Comparison of ENCODE assay signal across 27 cellular contexts in the genomic region with DNA sequence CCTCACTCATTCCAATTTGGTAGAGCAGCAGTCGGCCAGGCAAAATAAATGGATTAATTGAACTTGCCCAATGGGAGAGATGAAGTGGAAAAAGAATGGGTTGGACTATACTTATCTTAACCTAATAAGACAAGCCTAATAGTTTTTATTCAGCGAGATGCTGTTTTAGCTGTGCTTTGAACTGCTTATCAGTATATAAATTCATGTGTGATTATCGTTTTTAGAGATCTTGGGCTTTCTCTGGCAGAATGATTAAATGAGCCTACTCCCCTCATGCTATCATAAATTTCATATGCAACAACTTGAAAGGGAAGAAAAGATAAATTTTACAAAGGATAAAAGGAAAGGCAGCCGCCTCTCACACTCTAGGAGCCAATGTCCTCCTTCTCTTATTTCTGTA. TPM values are rescaled to one million over a fixed set of nuclear protein-coding genes. Genes with fewer than 3 reads are reported as not detected.
"Had no signal": no experiment of that assay in that cellular context is flagged by ENCODE, and none has a peak within 500 bp of the region (broad histone marks: within the 10 kb centered on the region; RNA-seq: fewer than 3 reads in every experiment).

No MANE protein-coding gene starts in this region.

- H3K4me1 Mint-ChIP-seq: naive thymus-derived CD8-positive, alpha-beta T cell; stimulated activated effector memory CD8-positive, alpha-beta T cell treated with anti-CD3 and anti-CD28 coated beads, Interleukin-12 subunit alpha, Interleukin-12 subunit beta, amount 100 ng/mL, for 72 hours; stimulated activated naive B cell treated with anti-CD40 and anti-IgM and Interleukin-4, amounts not matched to agents 10 μg/mL and 1 μg/mL and 100 μg/mL, for 72 hours had no signal

- H3K36me3 ChIP-seq: neural progenitor cell, ovary, right lobe of liver, sigmoid colon, stomach, thoracic aorta, thyroid gland, tibial nerve, upper lobe of left lung had no signal

- H3K4me3 Mint-ChIP-seq: naive thymus-derived CD8-positive, alpha-beta T cell; nephron; neural progenitor cell; stimulated activated effector memory CD8-positive, alpha-beta T cell treated with anti-CD3 and anti-CD28 coated beads, Interleukin-12 subunit alpha, Interleukin-12 subunit beta, amount 100 ng/mL, for 72 hours; stimulated activated naive B cell treated with anti-CD40 and anti-IgM and Interleukin-4, amounts not matched to agents 10 μg/mL and 1 μg/mL and 100 μg/mL, for 72 hours; stimulated activated naive CD8-positive, alpha-beta T cell treated with anti-CD3 and anti-CD28 coated beads, Interleukin-15, Interleukin-2, amounts not matched to agents 100 ng/mL and 50 ng/mL, for 24 hours had no signal

- H3K36me3 Mint-ChIP-seq: naive thymus-derived CD8-positive, alpha-beta T cell; neural progenitor cell; stimulated activated effector memory CD8-positive, alpha-beta T cell treated with anti-CD3 and anti-CD28 coated beads, Interleukin-12 subunit alpha, Interleukin-12 subunit beta, amount 100 ng/mL, for 72 hours; stimulated activated naive B cell treated with anti-CD40 and anti-IgM and Interleukin-4, amounts not matched to agents 10 μg/mL and 1 μg/mL and 100 μg/mL, for 72 hours had no signal

- H3K27ac Mint-ChIP-seq: naive thymus-derived CD8-positive, alpha-beta T cell; nephron; neural progenitor cell; progenitor cell of endocrine pancreas; stimulated activated effector memory CD8-positive, alpha-beta T cell treated with anti-CD3 and anti-CD28 coated beads, Interleukin-12 subunit alpha, Interleukin-12 subunit beta, amount 100 ng/mL, for 72 hours; stimulated activated naive B cell treated with anti-CD40 and anti-IgM and Interleukin-4, amounts not matched to agents 10 μg/mL and 1 μg/mL and 100 μg/mL, for 72 hours; stimulated activated naive CD8-positive, alpha-beta T cell treated with anti-CD3 and anti-CD28 coated beads, Interleukin-15, Interleukin-2, amounts not matched to agents 100 ng/mL and 50 ng/mL, for 24 hours had no signal

- ATAC-seq: naive thymus-derived CD8-positive, alpha-beta T cell; psoas muscle; right cardiac atrium; right lobe of liver; stimulated activated effector memory CD8-positive, alpha-beta T cell treated with anti-CD3 and anti-CD28 coated beads, Interleukin-12 subunit alpha, Interleukin-12 subunit beta, amount 100 ng/mL, for 72 hours; stimulated activated naive B cell treated with anti-CD40 and anti-IgM and Interleukin-4, amounts not matched to agents 10 μg/mL and 1 μg/mL and 100 μg/mL, for 72 hours had no signal

- H2AFZ ChIP-seq: neural progenitor cell, parathyroid adenoma had no signal

- H3K4me1 ChIP-seq: neural progenitor cell, parathyroid adenoma, psoas muscle, right lobe of liver, sigmoid colon, stomach, thyroid gland, tibial nerve, upper lobe of left lung had no signal

- H3K79me2 ChIP-seq: parathyroid adenoma had no signal

- H3K9ac ChIP-seq: neural progenitor cell, parathyroid adenoma had no signal

- DNase-seq: naive thymus-derived CD8-positive, alpha-beta T cell; occipital lobe; ovary; posterior cingulate gyrus; psoas muscle; right cardiac atrium; right lobe of liver; sigmoid colon; small intestine; stimulated activated CD4-positive, alpha-beta T cell treated with anti-CD3 and anti-CD28 coated beads, Interleukin-15, amount 100 ng/mL, for 24 hours; stimulated activated CD4-positive, alpha-beta T cell treated with anti-CD3 and anti-CD28 coated beads, Interleukin-2, amount 100 ng/mL, for 24 hours; stimulated activated CD4-positive, alpha-beta T cell treated with anti-CD3 and anti-CD28 coated beads, Interleukin-2, amount 100 ng/mL, for 48 hours; stimulated activated CD4-positive, alpha-beta T cell treated with anti-CD3 and anti-CD28 coated beads, Interleukin-4, amount 100 ng/mL, for 24 hours; stimulated activated naive B cell treated with anti-CD40 and anti-IgM and Interleukin-4, amounts not matched to agents 10 μg/mL and 1 μg/mL and 100 μg/mL, for 72 hours; stimulated activated naive CD4-positive, alpha-beta T cell treated with Interleukin-2 at 50 U/mL for 16 hours; stomach; thyroid gland; trophoblast cell; upper lobe of left lung had no signal

- H3K4me3 ChIP-seq: neural progenitor cell, ovary, psoas muscle, right lobe of liver, sigmoid colon, stomach, thoracic aorta, thyroid gland, tibial nerve, upper lobe of left lung had no signal

- H3K9me3 Mint-ChIP-seq: naive thymus-derived CD8-positive, alpha-beta T cell; nephron; neural progenitor cell; stimulated activated effector memory CD8-positive, alpha-beta T cell treated with anti-CD3 and anti-CD28 coated beads, Interleukin-12 subunit alpha, Interleukin-12 subunit beta, amount 100 ng/mL, for 72 hours; stimulated activated naive B cell treated with anti-CD40 and anti-IgM and Interleukin-4, amounts not matched to agents 10 μg/mL and 1 μg/mL and 100 μg/mL, for 72 hours; stimulated activated naive CD8-positive, alpha-beta T cell treated with anti-CD3 and anti-CD28 coated beads, Interleukin-15, Interleukin-2, amounts not matched to agents 100 ng/mL and 50 ng/mL, for 24 hours had no signal

- H3K4me2 ChIP-seq: neural progenitor cell had no signal

- H3K9me3 ChIP-seq: ovary, psoas muscle, right lobe of liver, sigmoid colon, stomach, thoracic aorta, thyroid gland, tibial nerve, upper lobe of left lung had no signal

- H3K27me3 Mint-ChIP-seq: stimulated activated naive CD8-positive, alpha-beta T cell treated with anti-CD3 and anti-CD28 coated beads, Interleukin-15, Interleukin-2, amounts not matched to agents 100 ng/mL and 50 ng/mL, for 24 hours had no signal

- H3K27ac ChIP-seq: neural progenitor cell, ovary, parathyroid adenoma, psoas muscle, right lobe of liver, sigmoid colon, stomach, thoracic aorta, thyroid gland, tibial nerve, upper lobe of left lung had no signal

- H3K27me3 ChIP-seq: neural progenitor cell, ovary, right lobe of liver, sigmoid colon, stomach, thyroid gland, tibial nerve, upper lobe of left lung had no signal

RNA-seq across cellular contexts. Expression of gene SNAP25, which starts 59.8 kb away (rescaled TPM):
- total RNA-seq: naive thymus-derived CD8-positive, alpha-beta T cell; psoas muscle had no signal
